ENCODE assay signal across 18 cellular contexts in genomic region chr11:106765849-106766248, GRCh38.
DNase-seq lines count a peak whose midpoint lies in the region; ATAC-seq, FAIRE-seq and TF ChIP-seq lines count a peak whose summit lies in the region.
"Had no signal": no experiment of that assay in that cellular context is flagged by ENCODE, and none has a peak within 500 bp of the region (broad histone marks: within the 10 kb centered on the region; RNA-seq: fewer than 3 reads in every experiment).

No MANE protein-coding gene starts in this region.

- H3K36me3 ChIP-seq in astrocyte (ENCODE audit: insufficient read depth, low read length) (no peaks in the 10 kb centered on the region), mesenchymal stem cell (ENCODE audit: control insufficient read depth in 1 of 2, insufficient read depth in 2 of 2, low read depth in 1 of 2, low read length in 2 of 2) (no peaks in the 10 kb centered on the region)
- H3K36me3 ChIP-seq: SJCRH30 had no signal

- H2BK12ac ChIP-seq in mesenchymal stem cell (ENCODE audit: low read length in 2 of 2) = no peak overlapping the region

- H3K9me3 ChIP-seq in astrocyte (ENCODE audit: insufficient read depth, low read depth, low read length) (no peaks in the 10 kb centered on the region), mesenchymal stem cell (ENCODE audit: control insufficient read depth, low read length) (no peaks in the 10 kb centered on the region), right cardiac atrium (ENCODE audit: control insufficient read depth, low read length) (no peaks in the 10 kb centered on the region)
- H3K9me3 ChIP-seq: SJCRH30 had no signal

- H4K20me1 ChIP-seq in astrocyte (ENCODE audit: insufficient read depth, low read length) = no peaks in the 10 kb centered on the region

- ATAC-seq in right cardiac atrium = no peak
- no peak for ATAC-seq in GM21381 (IDR thresholded peaks at IDR 0.05; ENCODE audit: unreplicated experiment)
- ATAC-seq in HG03469 (IDR thresholded peaks at IDR 0.05; ENCODE audit: unreplicated experiment) = no peak
- ATAC-seq: Panc1 had no signal

- H3K4me3 ChIP-seq in astrocyte (ENCODE audit: insufficient read depth, low read depth, low read length) (no peak overlapping the region), mesenchymal stem cell (ENCODE audit: insufficient read depth in 1 of 2, low read depth in 1 of 2, low read length in 2 of 2) (no peak overlapping the region), retinal pigment epithelial cell (ENCODE audit: low read length) (no peak overlapping the region), right cardiac atrium (ENCODE audit: low read length) (no peak overlapping the region)
- H3K4me3 ChIP-seq: SJCRH30 had no signal

- DNase-seq in DMS53 (lab: John Stamatoyannopoulos, UW) = peak; percentile 23
- DNase-seq in DMS53 treated with DMSO at 0.1 percent for 48 hours (lab: John Stamatoyannopoulos, UW; ENCODE audit: unreplicated experiment) = no peak
- peak; percentile 2 for DNase-seq in astrocyte (ENCODE audit: low read depth)
- DNase-seq in mesenchymal stem cell = peak; percentile 22
- DNase-seq in retinal pigment epithelial cell (ENCODE audit: low read depth) = peak; percentile 46
- no peak for DNase-seq in right cardiac atrium
- DNase-seq: AML-193, DND-41, HCEC 1CT, Kasumi-1, NCI-H1105, NCI-H2081 had no signal

- H3K18ac ChIP-seq in mesenchymal stem cell (ENCODE audit: low read depth in 1 of 2, low read length in 2 of 2) = no peak overlapping the region

- H2BK5ac ChIP-seq in mesenchymal stem cell (ENCODE audit: low read depth, low read length, poor library complexity, severe bottlenecking) = no peak overlapping the region

- H3K27ac ChIP-seq in astrocyte (ENCODE audit: low read depth, low read length) = no peak overlapping the region
- H3K27ac ChIP-seq in mesenchymal stem cell (ENCODE audit: low read length, poor library complexity, severe bottlenecking) = no peak overlapping the region
- H3K27ac ChIP-seq in right cardiac atrium (ENCODE audit: low read length) = no peak overlapping the region
- H3K27ac ChIP-seq: 22Rv1, C4-2B, SJCRH30 had no signal

- no peak overlapping the region for H3K4ac ChIP-seq in mesenchymal stem cell (ENCODE audit: low read depth in 1 of 2, low read length in 2 of 2)

- intact Hi-C loops in right cardiac atrium (cut with DNase I) = no loop called here

- H4K8ac ChIP-seq in mesenchymal stem cell (ENCODE audit: low read length) = no peak overlapping the region

- no peak overlapping the region for H3K4me2 ChIP-seq in astrocyte (ENCODE audit: low read length)
- no peak overlapping the region for H3K4me2 ChIP-seq in mesenchymal stem cell (ENCODE audit: low read length, poor library complexity, severe bottlenecking)

- H3K27me3 Mint-ChIP-seq in astrocyte (ENCODE audit: low read depth, unreplicated experiment) = no peaks in the 10 kb centered on the region

- H2BK15ac ChIP-seq in mesenchymal stem cell (ENCODE audit: low read depth, poor library complexity, severe bottlenecking) = no peak overlapping the region

- H3K4me3 Mint-ChIP-seq in astrocyte (ENCODE audit: unreplicated experiment) = no peak overlapping the region

- no peaks in the 10 kb centered on the region for H3K79me1 ChIP-seq in mesenchymal stem cell (replicated peaks; ENCODE audit: low read length, poor library complexity, severe bottlenecking)

- H3K9me3 Mint-ChIP-seq in astrocyte (ENCODE audit: unreplicated experiment) = no peaks in the 10 kb centered on the region

- no peak overlapping the region for H3K9ac ChIP-seq in astrocyte (ENCODE audit: low read length)
- no peak overlapping the region for H3K9ac ChIP-seq in mesenchymal stem cell (ENCODE audit: low read length)

- no peak for FAIRE-seq in astrocyte (lab: Jason Lieb, UNC)

- no peak overlapping the region for H3K14ac ChIP-seq in mesenchymal stem cell (ENCODE audit: low read length in 2 of 2)

- TF ChIP-seq CTCF in astrocyte (IDR thresholded peaks at IDR 0.05; ENCODE audit: insufficient read depth, low read depth, low read length) (no peak), retinal pigment epithelial cell (conservative IDR thresholded peaks at IDR 0.05; ENCODE audit: low read depth, low read length) (no peak)

- H3K4me1 ChIP-seq in astrocyte (ENCODE audit: insufficient read depth, low read length) (no peaks in the 10 kb centered on the region), mesenchymal stem cell (ENCODE audit: control insufficient read depth, insufficient read depth, low read depth, low read length) (no peaks in the 10 kb centered on the region), right cardiac atrium (ENCODE audit: control insufficient read depth, insufficient read depth, low read length) (no peaks in the 10 kb centered on the region)
- H3K4me1 ChIP-seq: SJCRH30 had no signal

- no peaks in the 10 kb centered on the region for H3K4me1 Mint-ChIP-seq in astrocyte (ENCODE audit: low read depth, unreplicated experiment)

- H3K23ac ChIP-seq in mesenchymal stem cell (ENCODE audit: low read length in 2 of 2) = no peak overlapping the region

- H2BK120ac ChIP-seq in mesenchymal stem cell (ENCODE audit: low read depth, low read length) = no peak overlapping the region

- H3K27me3 ChIP-seq in astrocyte (ENCODE audit: insufficient read depth, low read length) (no peaks in the 10 kb centered on the region), mesenchymal stem cell (ENCODE audit: control insufficient read depth in 1 of 2, insufficient read depth in 1 of 2, low read length in 2 of 2) (no peaks in the 10 kb centered on the region), right cardiac atrium (ENCODE audit: control insufficient read depth, insufficient read depth) (no peaks in the 10 kb centered on the region)
- H3K27me3 ChIP-seq: SJCRH30 had no signal

- H2AK5ac ChIP-seq in mesenchymal stem cell (ENCODE audit: low read length, severe bottlenecking) = no peak overlapping the region

- H2AFZ ChIP-seq in astrocyte (ENCODE audit: low read depth, low read length) (no peak overlapping the region), mesenchymal stem cell (ENCODE audit: low read depth, low read length) (no peak overlapping the region)

- H4K91ac ChIP-seq in mesenchymal stem cell (ENCODE audit: low read length) = no peak overlapping the region

- H3K79me2 ChIP-seq in astrocyte (ENCODE audit: insufficient read depth, low read length) = no peaks in the 10 kb centered on the region

- H3K36me3 Mint-ChIP-seq in astrocyte (ENCODE audit: low read depth, unreplicated experiment) = no peaks in the 10 kb centered on the region

- H3K27ac Mint-ChIP-seq in astrocyte (ENCODE audit: unreplicated experiment) = no peak overlapping the region

Comparison
In these comparisons a context has a peak if more than half of its experiments do, and no peak if none do; other contexts are left out.
1. DNase-seq: peak in DMS53 (single experiment), astrocyte (single experiment), mesenchymal stem cell (single experiment) and retinal pigment epithelial cell (single experiment); none in DMS53 treated with DMSO at 0.1 percent for 48 hours (single experiment) and right cardiac atrium (0 of 3).